ENCODE assay signal across 8 cellular contexts in genomic region chr5:40755093-40755406, GRCh38. TPM values are rescaled to one million over a fixed set of nuclear protein-coding genes. Genes with fewer than 3 reads are reported as not detected.
A peak's percentile ranks its signal among the peaks of the same experiment; 100 is the strongest.
DNase-seq lines count a peak whose midpoint lies in the region; ATAC-seq and TF ChIP-seq lines count a peak whose summit lies in the region.

No MANE protein-coding gene starts in this region.

- no peak overlapping the region for H3K4me3 Mint-ChIP-seq in T-cell

- peaks cover 11% of the 10 kb centered on the region for H3K36me3 Mint-ChIP-seq in T-cell

- H3K4me1 ChIP-seq in ascending aorta: peaks cover 0 to 8% of the 10 kb centered on the region in 2 donors

- peak; percentile 35 to 71 (median 70) for TF ChIP-seq CTCF in ascending aorta (IDR thresholded peaks at IDR 0.05)

- H3K9me3 Mint-ChIP-seq in T-cell: no peaks in the 10 kb centered on the region

- H3K9me3 ChIP-seq in ascending aorta: no peaks in the 10 kb centered on the region

- peak; percentile 81 for ATAC-seq in HG02852 (IDR thresholded peaks at IDR 0.05; ENCODE audit: unreplicated experiment)
- ATAC-seq in T-cell (replicated peaks in 1 of 4): peak; percentile 71 to 76 (median 74)
- peak; percentile 89 for ATAC-seq in sciatic nerve

- no peaks in the 10 kb centered on the region for H3K27me3 ChIP-seq in ascending aorta

- H3K27ac Mint-ChIP-seq in T-cell: no peak overlapping the region

- POLR2A ChIA-PET in T-cell (lab: Charles Lee): no interaction called here

- DNase-seq in NCI-H1417 treated with DMSO at 0.1 percent for 48 hours (lab: John Stamatoyannopoulos, UW): peak; percentile 26
- DNase-seq in T-cell: peak; percentile 21 to 72 (median 57)
- peak in 1 of 2 donors; percentile 83 for DNase-seq in ascending aorta (ENCODE audit: low spot score in 2 of 2)
- DNase-seq in hypothalamus (lab: John Stamatoyannopoulos, UW): peak in 40 of 51 donors; percentile 7 to 84 (median 43)
- DNase-seq in sciatic nerve (ENCODE audit: low spot score): peak; percentile 79
- no peak for DNase-seq in cortex of kidney (lab: John Stamatoyannopoulos, UW)

- peak overlapping the region; percentile 83 to 95 for H3K4me3 ChIP-seq in ascending aorta

- H3K36me3 ChIP-seq in ascending aorta: no peaks in the 10 kb centered on the region

- CTCF ChIA-PET in T-cell (lab: Charles Lee): no interaction called here

- peak overlapping the region; percentile 91 to 92 for H3K27ac ChIP-seq in ascending aorta

- intact Hi-C loops in ascending aorta (cut with DNase I) (loop anchor here (1.0 to 10.0 kb wide), 6 partner anchors 43 to 1360 kb away; partner anchors contain the start of genes PRKAA1 and RPL37), sciatic nerve (cut with DNase I) (no loop called here)

- TF ChIP-seq POLR2A in GM15510 (IDR thresholded peaks at IDR 0.05; ENCODE audit: borderline replicate concordance, extremely low read depth, insufficient read length): peak; percentile 1

- H3K27me3 Mint-ChIP-seq in T-cell: no peaks in the 10 kb centered on the region

- peaks cover 15 to 34% (median 25%) of the 10 kb centered on the region in 3 donors for H3K4me1 Mint-ChIP-seq in T-cell

RNA-seq across cellular contexts. Expression of gene TTC33, which starts 0.7 kb away (rescaled TPM):
- total RNA-seq in T-cell (10 to 100 TPM in 3 of 5 donors, 1 to 10 TPM in 2; 8.3 to 15.4 (median 13.6) TPM), ascending aorta (7.0 TPM), sciatic nerve (20.1 TPM)

RNA-seq across cellular contexts. Expression of gene PRKAA1, which starts 43.1 kb away (rescaled TPM):
- total RNA-seq in T-cell: 100 to 1,000 TPM in 2 of 5 donors, 10 to 100 TPM in 3; 92.3 to 112 (median 96.7) TPM
- total RNA-seq in ascending aorta: 90.3 TPM
- total RNA-seq in sciatic nerve: 78.4 TPM
